In genomic region chr12:52037248-52037861, GRCh38 we compare ENCODE assay signal across 8 cellular contexts. TPM values are rescaled to one million over a fixed set of nuclear protein-coding genes. Genes with fewer than 3 reads are reported as not detected.
A peak's percentile ranks its signal among the peaks of the same experiment; 100 is the strongest.
DNase-seq lines count a peak whose midpoint lies in the region; TF ChIP-seq lines count a peak whose summit lies in the region.

No MANE protein-coding gene starts in this region.

- peaks cover 7 to 30% of the 10 kb centered on the region in 2 experiments; a peak in 3 of 4 replicates for H3K4me1 ChIP-seq in SK-N-SH (ENCODE audit: control insufficient read depth in 1 of 2, insufficient read depth in 2 of 2, low read depth in 1 of 2, low read length in 1 of 2)
- peaks cover 24% of the 10 kb centered on the region for H3K4me1 ChIP-seq in osteoblast (ENCODE audit: insufficient read depth, low read length)

- H3K36me3 Mint-ChIP-seq in activated CD4-positive, alpha-beta T cell treated with anti-CD3 and anti-CD28 coated beads, Interleukin-2, amount 10 ng/mL, durations not matched to agents 24 days and 14 days (ENCODE audit: low read depth): no peaks in the 10 kb centered on the region

- H3K9ac ChIP-seq in SK-N-SH: peak overlapping the region; percentile 97

- H3K4me3 Mint-ChIP-seq in activated CD4-positive, alpha-beta T cell treated with anti-CD3 and anti-CD28 coated beads, Interleukin-2, amount 10 ng/mL, durations not matched to agents 24 days and 14 days: peak overlapping the region; percentile 77

- POLR2A ChIA-PET in SK-N-SH (lab: Yijun Ruan, JAX): no interaction called here

- peaks cover 13% of the 10 kb centered on the region for H3F3A ChIP-seq in SK-N-SH (replicated peaks; ENCODE audit: insufficient read depth)

- peaks cover 35% of the 10 kb centered on the region for H3K79me2 ChIP-seq in SK-N-SH (ENCODE audit: insufficient read depth)
- H3K79me2 ChIP-seq in osteoblast (ENCODE audit: insufficient read depth, low read length): peaks cover 6% of the 10 kb centered on the region

- H3K27me3 ChIP-seq in SK-N-SH (ENCODE audit: insufficient read depth) (no peaks in the 10 kb centered on the region), osteoblast (ENCODE audit: insufficient read depth, low read length) (no peaks in the 10 kb centered on the region)

- peaks cover 65% of the 10 kb centered on the region for H3K4me1 Mint-ChIP-seq in activated CD4-positive, alpha-beta T cell treated with anti-CD3 and anti-CD28 coated beads, Interleukin-2, amount 10 ng/mL, durations not matched to agents 24 days and 14 days

- no peak for TF ChIP-seq RAD21 in SK-N-SH (IDR thresholded peaks at IDR 0.05; ENCODE audit: low read length)

- DNase-seq in activated CD4-positive, alpha-beta T cell treated with anti-CD3 and anti-CD28 coated beads, Interleukin-2, amount 10 ng/mL, durations not matched to agents 24 days and 14 days: no peak
- no peak for DNase-seq in activated CD4-positive, alpha-beta T cell treated with anti-CD3 and anti-CD28 coated beads, Interleukin-2, amount 50 U/mL, for 4 hours
- peak; percentile 78 for DNase-seq in SK-N-SH
- DNase-seq in fibroblast of mammary gland (ENCODE audit: low read depth): peak; percentile 54
- DNase-seq in osteoblast (ENCODE audit: insufficient read length, low spot score, missing footprints): peak; percentile 96
- DNase-seq in NCI-H446 (lab: John Stamatoyannopoulos, UW): no peak
- DNase-seq in DMS79 treated with DMSO at 0.1 percent for 48 hours (lab: John Stamatoyannopoulos, UW): no peak
- DNase-seq in OCI-M2 (lab: John Stamatoyannopoulos, UW; ENCODE audit: unreplicated experiment): no peak

- peak overlapping the region; percentile 23 for H3K27ac Mint-ChIP-seq in activated CD4-positive, alpha-beta T cell treated with anti-CD3 and anti-CD28 coated beads, Interleukin-2, amount 10 ng/mL, durations not matched to agents 24 days and 14 days

- no peaks in the 10 kb centered on the region for H3K9me3 ChIP-seq in SK-N-SH
- no peaks in the 10 kb centered on the region for H3K9me3 ChIP-seq in osteoblast (ENCODE audit: low read depth, low read length)

- H3K4me3 ChIP-seq in SK-N-SH (ENCODE audit: low read depth in 2 of 2, low read length in 1 of 2) (peak overlapping the region; percentile 70 to 88), fibroblast of mammary gland (ENCODE audit: control insufficient read depth, low read depth, low read length) (peak overlapping the region; percentile 56), osteoblast (ENCODE audit: insufficient read depth, low read length) (peak overlapping the region; percentile 79)

- 3% methylated on average over 15 of the region's 59 CpGs for WGBS in SK-N-SH (ENCODE audit: low lambda C conversion rate)

- intact Hi-C loops in activated CD4-positive, alpha-beta T cell treated with anti-CD3 and anti-CD28 coated beads, Interleukin-2, amount 10 ng/mL, durations not matched to agents 24 days and 14 days (cut with micrococcal nuclease): loop anchor here (1.0 kb wide), 1 partner anchor 14 kb away; the partner anchor contains the start of gene NR4A1

- no peaks in the 10 kb centered on the region for H3K9me3 Mint-ChIP-seq in activated CD4-positive, alpha-beta T cell treated with anti-CD3 and anti-CD28 coated beads, Interleukin-2, amount 10 ng/mL, durations not matched to agents 24 days and 14 days

- TF ChIP-seq CTCF in SK-N-SH (IDR thresholded peaks at IDR 0.05) (peak; percentile 31), fibroblast of mammary gland (conservative IDR thresholded peaks at IDR 0.05; ENCODE audit: control insufficient read depth, insufficient read depth, low read depth, low read length) (peak; percentile 2), osteoblast (IDR thresholded peaks at IDR 0.05; ENCODE audit: extremely low read depth, low read depth, low read length) (no peak)

- H2AFZ ChIP-seq in SK-N-SH (ENCODE audit: low read depth) (0 out of 2 replicates have a peak overlapping the region, but pooled peaks have one; percentile 6), osteoblast (ENCODE audit: low read length) (no peak overlapping the region)

- CTCF ChIA-PET in SK-N-SH (lab: Yijun Ruan, JAX): interaction anchor here (0.7 to 30.2 kb wide), 7 partner anchors 10 to 67 kb away, joined by 3 to 949 read pairs (median 4); partner anchors contain the start of genes ATG101, NR4A1 and SMIM41

- H3K36me3 ChIP-seq in SK-N-SH (replicated peaks in 1 of 2; ENCODE audit: control insufficient read depth in 1 of 2, insufficient read depth in 2 of 2, low read length in 1 of 2) (no peaks in the 10 kb centered on the region), osteoblast (ENCODE audit: insufficient read depth, low read length) (no peaks in the 10 kb centered on the region)

- no peak for TF ChIP-seq EP300 in SK-N-SH (IDR thresholded peaks at IDR 0.05; ENCODE audit: borderline replicate concordance in 1 of 2, low read depth in 1 of 2, low read length in 1 of 2)

- no peaks in the 10 kb centered on the region for H3K9me2 ChIP-seq in SK-N-SH

- peaks cover 20% of the 10 kb centered on the region for H3K27me3 Mint-ChIP-seq in activated CD4-positive, alpha-beta T cell treated with anti-CD3 and anti-CD28 coated beads, Interleukin-2, amount 10 ng/mL, durations not matched to agents 24 days and 14 days

- peak overlapping the region; percentile 8 to 58; a peak in 2 of 4 replicates for H3K27ac ChIP-seq in SK-N-SH (ENCODE audit: low read depth in 2 of 2, low read length in 1 of 2)
- H3K27ac ChIP-seq in osteoblast (ENCODE audit: low read depth, low read length): peak overlapping the region; percentile 87

- H3K4me2 ChIP-seq in SK-N-SH (peak overlapping the region; percentile 83), osteoblast (ENCODE audit: insufficient read depth, low read length) (peak overlapping the region; percentile 87)

- H4K20me1 ChIP-seq in SK-N-SH (ENCODE audit: insufficient read depth): peaks cover 5% of the 10 kb centered on the region; the same call in 1 of the 2 replicates
- no peaks in the 10 kb centered on the region for H4K20me1 ChIP-seq in osteoblast (ENCODE audit: insufficient read depth, low read length)

TF ChIP-seq in SK-N-SH, 30 proteins besides CTCF, POLR2A, EP300 and RAD21:
- 0 out of 2 replicates have a peak, but pooled peaks have one; percentile 42 for TF ChIP-seq MXI1 (IDR thresholded peaks at IDR 0.05; ENCODE audit: low read depth, low read length)
- TF ChIP-seq MAX (IDR thresholded peaks at IDR 0.05; ENCODE audit: low read depth): no peak

RNA-seq across cellular contexts. Expression of gene NR4A1, which starts 13.9 kb away (rescaled TPM):
- 55.0 and 57.7 TPM in 2 replicates for total RNA-seq in activated CD4-positive, alpha-beta T cell treated with anti-CD3 and anti-CD28 coated beads, Interleukin-2, amount 10 ng/mL, durations not matched to agents 24 days and 14 days
- polyA plus RNA-seq in SK-N-SH (2012; rRNA removed): 75.2 and 120 TPM in 2 replicates
- polyA plus RNA-seq in SK-N-SH (2012; cell fraction: cytosol; rRNA removed): 17.7 and 20.0 TPM in 2 replicates
- polyA plus RNA-seq in SK-N-SH (2012; cell fraction: nucleus; rRNA removed): 429 and 610 TPM in 2 replicates
- total RNA-seq in osteoblast: 3.3 and 3.5 TPM in 2 replicates

RNA-seq across cellular contexts. Expression of gene TAMALIN, which starts 30.6 kb away (rescaled TPM):
- total RNA-seq in activated CD4-positive, alpha-beta T cell treated with anti-CD3 and anti-CD28 coated beads, Interleukin-2, amount 10 ng/mL, durations not matched to agents 24 days and 14 days: 10.4 and 12.4 TPM in 2 replicates
- 1.7 and 2.4 TPM in 2 replicates for polyA plus RNA-seq in SK-N-SH (2012; rRNA removed)
- 1.0 and 1.6 TPM in 2 replicates for polyA plus RNA-seq in SK-N-SH (2012; cell fraction: cytosol; rRNA removed)
- polyA plus RNA-seq in SK-N-SH (2012; cell fraction: nucleus; rRNA removed): 4.9 TPM in 2 replicates
- 4.7 and 6.5 TPM in 2 replicates for total RNA-seq in osteoblast

RNA-seq across cellular contexts. Expression of gene ATG101, which starts 32.4 kb away (rescaled TPM):
- 51.2 and 61.4 TPM in 2 replicates for total RNA-seq in activated CD4-positive, alpha-beta T cell treated with anti-CD3 and anti-CD28 coated beads, Interleukin-2, amount 10 ng/mL, durations not matched to agents 24 days and 14 days
- 160 and 170 TPM in 2 replicates for polyA plus RNA-seq in SK-N-SH (2012; rRNA removed)
- 109 and 133 TPM in 2 replicates for polyA plus RNA-seq in SK-N-SH (2012; cell fraction: cytosol; rRNA removed)
- polyA plus RNA-seq in SK-N-SH (2012; cell fraction: nucleus; rRNA removed): 170 and 184 TPM in 2 replicates
- total RNA-seq in osteoblast: 49.5 and 64.4 TPM in 2 replicates

RNA-seq across cellular contexts. Expression of gene SMIM41, which starts 42.1 kb away (rescaled TPM):
- total RNA-seq in activated CD4-positive, alpha-beta T cell treated with anti-CD3 and anti-CD28 coated beads, Interleukin-2, amount 10 ng/mL, durations not matched to agents 24 days and 14 days: 0.19 TPM in 1 of 2 replicates, not detected in the other
- polyA plus RNA-seq in SK-N-SH (2012; rRNA removed): not detected in 2 replicates
- polyA plus RNA-seq in SK-N-SH (2012; cell fraction: cytosol; rRNA removed): 0.04 TPM in 1 of 2 replicates, not detected in the other
- 0.06 TPM in 1 of 2 replicates, not detected in the other for polyA plus RNA-seq in SK-N-SH (2012; cell fraction: nucleus; rRNA removed)
- under 0.01 TPM in 1 of 2 replicates, not detected in the other for total RNA-seq in osteoblast

Comparison
In these comparisons a context has a peak if more than half of its experiments do, and no peak if none do; other contexts are left out.
1. DNase-seq: peak in SK-N-SH (single experiment), fibroblast of mammary gland (single experiment) and osteoblast (single experiment); none in activated CD4-positive, alpha-beta T cell treated with anti-CD3 and anti-CD28 coated beads, Interleukin-2, amount 10 ng/mL, durations not matched to agents 24 days and 14 days (single experiment), activated CD4-positive, alpha-beta T cell treated with anti-CD3 and anti-CD28 coated beads, Interleukin-2, amount 50 U/mL, for 4 hours (0 of 2), NCI-H446 (0 of 2), DMS79 treated with DMSO at 0.1 percent for 48 hours (single experiment) and OCI-M2 (single experiment).
2. RNA of gene NR4A1, which starts 13.9 kb away (total RNA-seq): 55.0 to 57.7 TPM in activated CD4-positive, alpha-beta T cell treated with anti-CD3 and anti-CD28 coated beads, Interleukin-2, amount 10 ng/mL, durations not matched to agents 24 days and 14 days; 3.3 to 3.5 TPM in osteoblast; every median in the first group is over 10 times any median in the second.
3. Peak in every context shown above with its lines, with median percentiles within 50 percentile points of each other: H3K4me3 ChIP-seq.